1 cellular context compared by ENCODE assay signal in the genomic region with DNA sequence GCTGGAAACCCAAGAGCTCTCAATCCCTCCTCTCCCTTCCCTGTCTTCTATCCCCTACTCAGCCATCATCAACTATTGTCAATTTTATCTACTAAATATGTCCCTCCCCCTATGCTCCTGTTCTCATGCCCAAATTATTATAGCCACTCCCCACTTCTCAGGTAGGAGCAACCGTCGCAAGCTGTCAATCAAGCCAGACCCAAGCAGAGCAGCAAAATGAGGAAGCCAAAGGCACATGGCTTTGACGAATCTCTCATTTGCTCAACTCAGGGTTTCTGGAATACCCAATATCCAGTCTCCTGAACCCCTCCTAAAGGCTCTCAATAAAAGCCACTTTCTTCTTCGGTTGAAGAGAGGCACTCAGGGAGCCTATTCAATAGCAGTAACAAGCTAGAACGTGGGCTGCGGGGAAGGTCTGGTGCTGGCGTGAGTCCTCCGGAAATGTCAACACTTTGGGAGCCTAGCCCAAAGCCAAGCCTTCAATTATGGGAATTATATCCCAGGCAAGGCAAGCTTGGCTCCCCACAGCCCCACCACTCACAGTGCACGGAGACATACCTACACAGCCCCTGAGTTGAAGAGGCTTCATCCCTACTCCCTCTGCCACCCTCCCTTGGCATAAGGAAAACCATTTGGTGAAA.
TF ChIP-seq lines count a peak whose summit lies in the region.

No MANE protein-coding gene starts in this region.

TF ChIP-seq in K562, 482 proteins besides CTCF, POLR2A, EP300 and RAD21 (continued from another document and continues in another):
- TF ChIP-seq, protein P1, sequence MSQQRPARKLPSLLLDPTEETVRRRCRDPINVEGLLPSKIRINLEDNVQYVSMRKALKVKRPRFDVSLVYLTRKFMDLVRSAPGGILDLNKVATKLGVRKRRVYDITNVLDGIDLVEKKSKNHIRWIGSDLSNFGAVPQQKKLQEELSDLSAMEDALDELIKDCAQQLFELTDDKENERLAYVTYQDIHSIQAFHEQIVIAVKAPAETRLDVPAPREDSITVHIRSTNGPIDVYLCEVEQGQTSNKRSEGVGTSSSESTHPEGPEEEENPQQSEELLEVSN (IDR thresholded peaks at IDR 0.05; ENCODE audit: borderline replicate concordance in 1 of 2, extremely low read depth in 1 of 2, insufficient read depth in 1 of 2, insufficient read length in 1 of 2, low read depth in 1 of 2, low read length in 1 of 2, poor library complexity in 1 of 2, severe bottlenecking in 1 of 2) = peak in 1 of 2 experiments; percentile 22
- TF ChIP-seq RBM22 (IDR thresholded peaks at IDR 0.05; ENCODE audit: low read depth, low read length, poor library complexity, severe bottlenecking) (no peak), PHB2 (IDR thresholded peaks at IDR 0.05; ENCODE audit: low read depth) (no peak), SOX6 (IDR thresholded peaks at IDR 0.05) (no peak), JUNB (CRISPR knock-in tag; conservative IDR thresholded peaks at IDR 0.05) (no peak), MEIS2 (IDR thresholded peaks at IDR 0.05; ENCODE audit: partially characterized antibody) (peak; percentile 43), ZNF140 (CRISPR knock-in tag; IDR thresholded peaks at IDR 0.05) (no peak), SMAD3 (CRISPR knock-in tag; conservative IDR thresholded peaks at IDR 0.05) (no peak), GABPA (tag; conservative IDR thresholded peaks at IDR 0.05; ENCODE audit: low read depth) (no peak), OTX1 (CRISPR knock-in tag; IDR thresholded peaks at IDR 0.05) (0 out of 2 replicates have a peak, but pooled peaks have one; percentile 16), NFXL1 (CRISPR knock-in tag; IDR thresholded peaks at IDR 0.05) (no peak), HMG20A (CRISPR knock-in tag; conservative IDR thresholded peaks at IDR 0.05) (no peak), ADNP (tag; IDR thresholded peaks at IDR 0.05) (no peak), MYC (IDR thresholded peaks at IDR 0.05; ENCODE audit: low read depth, low read length) (0 out of 2 replicates have a peak, but pooled peaks have one; percentile 32), MYC (CRISPR knock-in tag; IDR thresholded peaks at IDR 0.05; ENCODE audit: borderline replicate concordance, low read depth) (no peak), ZNF197 (CRISPR knock-in tag; IDR thresholded peaks at IDR 0.05; ENCODE audit: low read depth) (no peak), NFIC (IDR thresholded peaks at IDR 0.05) (no peak), SPI1 (IDR thresholded peaks at IDR 0.05; ENCODE audit: borderline replicate concordance, low read depth, low read length) (peak; percentile 92), SIN3B (IDR thresholded peaks at IDR 0.05; ENCODE audit: low read depth) (no peak), L3MBTL2 (IDR thresholded peaks at IDR 0.05) (peak; percentile 49; the same call in 1 of the 2 replicates), SUPT5H (IDR thresholded peaks at IDR 0.05) (no peak), CREM (IDR thresholded peaks at IDR 0.05; ENCODE audit: low read depth) (no peak), DPF2 (IDR thresholded peaks at IDR 0.05) (no peak), HNRNPUL1 (IDR thresholded peaks at IDR 0.05; ENCODE audit: low read length) (no peak), ZNF282 (CRISPR knock-in tag; IDR thresholded peaks at IDR 0.05) (no peak)
- TF ChIP-seq, protein P2, sequence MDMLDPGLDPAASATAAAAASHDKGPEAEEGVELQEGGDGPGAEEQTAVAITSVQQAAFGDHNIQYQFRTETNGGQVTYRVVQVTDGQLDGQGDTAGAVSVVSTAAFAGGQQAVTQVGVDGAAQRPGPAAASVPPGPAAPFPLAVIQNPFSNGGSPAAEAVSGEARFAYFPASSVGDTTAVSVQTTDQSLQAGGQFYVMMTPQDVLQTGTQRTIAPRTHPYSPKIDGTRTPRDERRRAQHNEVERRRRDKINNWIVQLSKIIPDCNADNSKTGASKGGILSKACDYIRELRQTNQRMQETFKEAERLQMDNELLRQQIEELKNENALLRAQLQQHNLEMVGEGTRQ (CRISPR knock-in tag; IDR thresholded peaks at IDR 0.05) = no peak
- TF ChIP-seq, protein P3, sequence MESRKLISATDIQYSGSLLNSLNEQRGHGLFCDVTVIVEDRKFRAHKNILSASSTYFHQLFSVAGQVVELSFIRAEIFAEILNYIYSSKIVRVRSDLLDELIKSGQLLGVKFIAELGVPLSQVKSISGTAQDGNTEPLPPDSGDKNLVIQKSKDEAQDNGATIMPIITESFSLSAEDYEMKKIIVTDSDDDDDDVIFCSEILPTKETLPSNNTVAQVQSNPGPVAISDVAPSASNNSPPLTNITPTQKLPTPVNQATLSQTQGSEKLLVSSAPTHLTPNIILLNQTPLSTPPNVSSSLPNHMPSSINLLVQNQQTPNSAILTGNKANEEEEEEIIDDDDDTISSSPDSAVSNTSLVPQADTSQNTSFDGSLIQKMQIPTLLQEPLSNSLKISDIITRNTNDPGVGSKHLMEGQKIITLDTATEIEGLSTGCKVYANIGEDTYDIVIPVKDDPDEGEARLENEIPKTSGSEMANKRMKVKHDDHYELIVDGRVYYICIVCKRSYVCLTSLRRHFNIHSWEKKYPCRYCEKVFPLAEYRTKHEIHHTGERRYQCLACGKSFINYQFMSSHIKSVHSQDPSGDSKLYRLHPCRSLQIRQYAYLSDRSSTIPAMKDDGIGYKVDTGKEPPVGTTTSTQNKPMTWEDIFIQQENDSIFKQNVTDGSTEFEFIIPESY (CRISPR knock-in tag; IDR thresholded peaks at IDR 0.05) = no peak
- TF ChIP-seq, protein P4, sequence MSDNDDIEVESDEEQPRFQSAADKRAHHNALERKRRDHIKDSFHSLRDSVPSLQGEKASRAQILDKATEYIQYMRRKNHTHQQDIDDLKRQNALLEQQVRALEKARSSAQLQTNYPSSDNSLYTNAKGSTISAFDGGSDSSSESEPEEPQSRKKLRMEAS (CRISPR knock-in tag; IDR thresholded peaks at IDR 0.05) = peak; percentile 68; the same call in 1 of the 2 replicates
- TF ChIP-seq, protein P5, sequence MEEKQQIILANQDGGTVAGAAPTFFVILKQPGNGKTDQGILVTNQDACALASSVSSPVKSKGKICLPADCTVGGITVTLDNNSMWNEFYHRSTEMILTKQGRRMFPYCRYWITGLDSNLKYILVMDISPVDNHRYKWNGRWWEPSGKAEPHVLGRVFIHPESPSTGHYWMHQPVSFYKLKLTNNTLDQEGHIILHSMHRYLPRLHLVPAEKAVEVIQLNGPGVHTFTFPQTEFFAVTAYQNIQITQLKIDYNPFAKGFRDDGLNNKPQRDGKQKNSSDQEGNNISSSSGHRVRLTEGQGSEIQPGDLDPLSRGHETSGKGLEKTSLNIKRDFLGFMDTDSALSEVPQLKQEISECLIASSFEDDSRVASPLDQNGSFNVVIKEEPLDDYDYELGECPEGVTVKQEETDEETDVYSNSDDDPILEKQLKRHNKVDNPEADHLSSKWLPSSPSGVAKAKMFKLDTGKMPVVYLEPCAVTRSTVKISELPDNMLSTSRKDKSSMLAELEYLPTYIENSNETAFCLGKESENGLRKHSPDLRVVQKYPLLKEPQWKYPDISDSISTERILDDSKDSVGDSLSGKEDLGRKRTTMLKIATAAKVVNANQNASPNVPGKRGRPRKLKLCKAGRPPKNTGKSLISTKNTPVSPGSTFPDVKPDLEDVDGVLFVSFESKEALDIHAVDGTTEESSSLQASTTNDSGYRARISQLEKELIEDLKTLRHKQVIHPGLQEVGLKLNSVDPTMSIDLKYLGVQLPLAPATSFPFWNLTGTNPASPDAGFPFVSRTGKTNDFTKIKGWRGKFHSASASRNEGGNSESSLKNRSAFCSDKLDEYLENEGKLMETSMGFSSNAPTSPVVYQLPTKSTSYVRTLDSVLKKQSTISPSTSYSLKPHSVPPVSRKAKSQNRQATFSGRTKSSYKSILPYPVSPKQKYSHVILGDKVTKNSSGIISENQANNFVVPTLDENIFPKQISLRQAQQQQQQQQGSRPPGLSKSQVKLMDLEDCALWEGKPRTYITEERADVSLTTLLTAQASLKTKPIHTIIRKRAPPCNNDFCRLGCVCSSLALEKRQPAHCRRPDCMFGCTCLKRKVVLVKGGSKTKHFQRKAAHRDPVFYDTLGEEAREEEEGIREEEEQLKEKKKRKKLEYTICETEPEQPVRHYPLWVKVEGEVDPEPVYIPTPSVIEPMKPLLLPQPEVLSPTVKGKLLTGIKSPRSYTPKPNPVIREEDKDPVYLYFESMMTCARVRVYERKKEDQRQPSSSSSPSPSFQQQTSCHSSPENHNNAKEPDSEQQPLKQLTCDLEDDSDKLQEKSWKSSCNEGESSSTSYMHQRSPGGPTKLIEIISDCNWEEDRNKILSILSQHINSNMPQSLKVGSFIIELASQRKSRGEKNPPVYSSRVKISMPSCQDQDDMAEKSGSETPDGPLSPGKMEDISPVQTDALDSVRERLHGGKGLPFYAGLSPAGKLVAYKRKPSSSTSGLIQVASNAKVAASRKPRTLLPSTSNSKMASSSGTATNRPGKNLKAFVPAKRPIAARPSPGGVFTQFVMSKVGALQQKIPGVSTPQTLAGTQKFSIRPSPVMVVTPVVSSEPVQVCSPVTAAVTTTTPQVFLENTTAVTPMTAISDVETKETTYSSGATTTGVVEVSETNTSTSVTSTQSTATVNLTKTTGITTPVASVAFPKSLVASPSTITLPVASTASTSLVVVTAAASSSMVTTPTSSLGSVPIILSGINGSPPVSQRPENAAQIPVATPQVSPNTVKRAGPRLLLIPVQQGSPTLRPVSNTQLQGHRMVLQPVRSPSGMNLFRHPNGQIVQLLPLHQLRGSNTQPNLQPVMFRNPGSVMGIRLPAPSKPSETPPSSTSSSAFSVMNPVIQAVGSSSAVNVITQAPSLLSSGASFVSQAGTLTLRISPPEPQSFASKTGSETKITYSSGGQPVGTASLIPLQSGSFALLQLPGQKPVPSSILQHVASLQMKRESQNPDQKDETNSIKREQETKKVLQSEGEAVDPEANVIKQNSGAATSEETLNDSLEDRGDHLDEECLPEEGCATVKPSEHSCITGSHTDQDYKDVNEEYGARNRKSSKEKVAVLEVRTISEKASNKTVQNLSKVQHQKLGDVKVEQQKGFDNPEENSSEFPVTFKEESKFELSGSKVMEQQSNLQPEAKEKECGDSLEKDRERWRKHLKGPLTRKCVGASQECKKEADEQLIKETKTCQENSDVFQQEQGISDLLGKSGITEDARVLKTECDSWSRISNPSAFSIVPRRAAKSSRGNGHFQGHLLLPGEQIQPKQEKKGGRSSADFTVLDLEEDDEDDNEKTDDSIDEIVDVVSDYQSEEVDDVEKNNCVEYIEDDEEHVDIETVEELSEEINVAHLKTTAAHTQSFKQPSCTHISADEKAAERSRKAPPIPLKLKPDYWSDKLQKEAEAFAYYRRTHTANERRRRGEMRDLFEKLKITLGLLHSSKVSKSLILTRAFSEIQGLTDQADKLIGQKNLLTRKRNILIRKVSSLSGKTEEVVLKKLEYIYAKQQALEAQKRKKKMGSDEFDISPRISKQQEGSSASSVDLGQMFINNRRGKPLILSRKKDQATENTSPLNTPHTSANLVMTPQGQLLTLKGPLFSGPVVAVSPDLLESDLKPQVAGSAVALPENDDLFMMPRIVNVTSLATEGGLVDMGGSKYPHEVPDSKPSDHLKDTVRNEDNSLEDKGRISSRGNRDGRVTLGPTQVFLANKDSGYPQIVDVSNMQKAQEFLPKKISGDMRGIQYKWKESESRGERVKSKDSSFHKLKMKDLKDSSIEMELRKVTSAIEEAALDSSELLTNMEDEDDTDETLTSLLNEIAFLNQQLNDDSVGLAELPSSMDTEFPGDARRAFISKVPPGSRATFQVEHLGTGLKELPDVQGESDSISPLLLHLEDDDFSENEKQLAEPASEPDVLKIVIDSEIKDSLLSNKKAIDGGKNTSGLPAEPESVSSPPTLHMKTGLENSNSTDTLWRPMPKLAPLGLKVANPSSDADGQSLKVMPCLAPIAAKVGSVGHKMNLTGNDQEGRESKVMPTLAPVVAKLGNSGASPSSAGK (IDR thresholded peaks at IDR 0.05) = peak; percentile 30
- TF ChIP-seq, protein P6, sequence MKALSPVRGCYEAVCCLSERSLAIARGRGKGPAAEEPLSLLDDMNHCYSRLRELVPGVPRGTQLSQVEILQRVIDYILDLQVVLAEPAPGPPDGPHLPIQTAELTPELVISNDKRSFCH (CRISPR knock-in tag; IDR thresholded peaks at IDR 0.05) = no peak
- TF ChIP-seq, protein P6 (tag; IDR thresholded peaks at IDR 0.05) = no peak
- TF ChIP-seq, protein P7, sequence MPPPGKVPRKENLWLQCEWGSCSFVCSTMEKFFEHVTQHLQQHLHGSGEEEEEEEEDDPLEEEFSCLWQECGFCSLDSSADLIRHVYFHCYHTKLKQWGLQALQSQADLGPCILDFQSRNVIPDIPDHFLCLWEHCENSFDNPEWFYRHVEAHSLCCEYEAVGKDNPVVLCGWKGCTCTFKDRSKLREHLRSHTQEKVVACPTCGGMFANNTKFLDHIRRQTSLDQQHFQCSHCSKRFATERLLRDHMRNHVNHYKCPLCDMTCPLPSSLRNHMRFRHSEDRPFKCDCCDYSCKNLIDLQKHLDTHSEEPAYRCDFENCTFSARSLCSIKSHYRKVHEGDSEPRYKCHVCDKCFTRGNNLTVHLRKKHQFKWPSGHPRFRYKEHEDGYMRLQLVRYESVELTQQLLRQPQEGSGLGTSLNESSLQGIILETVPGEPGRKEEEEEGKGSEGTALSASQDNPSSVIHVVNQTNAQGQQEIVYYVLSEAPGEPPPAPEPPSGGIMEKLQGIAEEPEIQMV (tag; conservative IDR thresholded peaks at IDR 0.05; ENCODE audit: low read depth) = no peak
- TF ChIP-seq, protein P8, sequence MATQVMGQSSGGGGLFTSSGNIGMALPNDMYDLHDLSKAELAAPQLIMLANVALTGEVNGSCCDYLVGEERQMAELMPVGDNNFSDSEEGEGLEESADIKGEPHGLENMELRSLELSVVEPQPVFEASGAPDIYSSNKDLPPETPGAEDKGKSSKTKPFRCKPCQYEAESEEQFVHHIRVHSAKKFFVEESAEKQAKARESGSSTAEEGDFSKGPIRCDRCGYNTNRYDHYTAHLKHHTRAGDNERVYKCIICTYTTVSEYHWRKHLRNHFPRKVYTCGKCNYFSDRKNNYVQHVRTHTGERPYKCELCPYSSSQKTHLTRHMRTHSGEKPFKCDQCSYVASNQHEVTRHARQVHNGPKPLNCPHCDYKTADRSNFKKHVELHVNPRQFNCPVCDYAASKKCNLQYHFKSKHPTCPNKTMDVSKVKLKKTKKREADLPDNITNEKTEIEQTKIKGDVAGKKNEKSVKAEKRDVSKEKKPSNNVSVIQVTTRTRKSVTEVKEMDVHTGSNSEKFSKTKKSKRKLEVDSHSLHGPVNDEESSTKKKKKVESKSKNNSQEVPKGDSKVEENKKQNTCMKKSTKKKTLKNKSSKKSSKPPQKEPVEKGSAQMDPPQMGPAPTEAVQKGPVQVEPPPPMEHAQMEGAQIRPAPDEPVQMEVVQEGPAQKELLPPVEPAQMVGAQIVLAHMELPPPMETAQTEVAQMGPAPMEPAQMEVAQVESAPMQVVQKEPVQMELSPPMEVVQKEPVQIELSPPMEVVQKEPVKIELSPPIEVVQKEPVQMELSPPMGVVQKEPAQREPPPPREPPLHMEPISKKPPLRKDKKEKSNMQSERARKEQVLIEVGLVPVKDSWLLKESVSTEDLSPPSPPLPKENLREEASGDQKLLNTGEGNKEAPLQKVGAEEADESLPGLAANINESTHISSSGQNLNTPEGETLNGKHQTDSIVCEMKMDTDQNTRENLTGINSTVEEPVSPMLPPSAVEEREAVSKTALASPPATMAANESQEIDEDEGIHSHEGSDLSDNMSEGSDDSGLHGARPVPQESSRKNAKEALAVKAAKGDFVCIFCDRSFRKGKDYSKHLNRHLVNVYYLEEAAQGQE (CRISPR knock-in tag; IDR thresholded peaks at IDR 0.05; ENCODE audit: low read depth) = no peak
